ENCODE assay signal across 1 cellular context in the genomic region with DNA sequence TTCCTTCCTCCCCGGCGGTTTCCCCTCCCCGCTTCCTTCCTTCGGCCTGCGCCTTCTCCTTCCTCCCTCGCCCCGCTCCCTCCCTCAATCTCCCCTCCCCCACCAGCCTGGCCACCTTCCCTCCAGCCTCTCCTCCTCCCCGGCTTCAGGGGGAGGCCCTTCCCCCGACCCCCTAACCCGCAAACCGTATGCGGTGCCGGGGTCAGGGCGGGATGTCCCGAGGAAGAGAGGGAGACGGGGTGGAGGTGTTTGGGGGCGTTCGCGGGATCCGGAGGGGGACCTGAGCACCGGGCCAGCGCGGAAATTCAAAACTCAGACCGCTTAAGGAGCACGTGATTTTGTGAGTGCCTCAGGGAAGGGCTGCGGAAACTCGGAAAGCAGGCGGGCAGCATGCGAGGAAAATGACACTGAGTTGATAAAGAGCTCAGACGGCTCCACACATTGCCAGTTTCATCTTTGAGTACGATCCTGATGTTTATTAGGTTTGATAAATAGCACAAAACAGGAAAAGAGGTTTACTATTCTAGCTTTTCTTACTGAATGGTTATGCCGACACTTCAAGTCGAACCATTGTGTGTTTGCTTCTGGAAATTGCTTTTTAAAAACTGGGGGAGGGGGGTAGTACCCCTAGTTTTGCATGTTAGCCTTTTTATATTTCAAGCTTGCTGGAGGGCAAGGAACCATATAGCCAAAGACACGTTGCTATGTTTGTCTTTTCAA.
A peak's percentile ranks its signal among the peaks of the same experiment; 100 is the strongest.
TF ChIP-seq lines count a peak whose summit lies in the region.

No MANE protein-coding gene starts in this region.

TF ChIP-seq in HEK293, 187 proteins besides CTCF, POLR2A, EP300 and RAD21 (continued from another document):
- TF ChIP-seq, protein P1, sequence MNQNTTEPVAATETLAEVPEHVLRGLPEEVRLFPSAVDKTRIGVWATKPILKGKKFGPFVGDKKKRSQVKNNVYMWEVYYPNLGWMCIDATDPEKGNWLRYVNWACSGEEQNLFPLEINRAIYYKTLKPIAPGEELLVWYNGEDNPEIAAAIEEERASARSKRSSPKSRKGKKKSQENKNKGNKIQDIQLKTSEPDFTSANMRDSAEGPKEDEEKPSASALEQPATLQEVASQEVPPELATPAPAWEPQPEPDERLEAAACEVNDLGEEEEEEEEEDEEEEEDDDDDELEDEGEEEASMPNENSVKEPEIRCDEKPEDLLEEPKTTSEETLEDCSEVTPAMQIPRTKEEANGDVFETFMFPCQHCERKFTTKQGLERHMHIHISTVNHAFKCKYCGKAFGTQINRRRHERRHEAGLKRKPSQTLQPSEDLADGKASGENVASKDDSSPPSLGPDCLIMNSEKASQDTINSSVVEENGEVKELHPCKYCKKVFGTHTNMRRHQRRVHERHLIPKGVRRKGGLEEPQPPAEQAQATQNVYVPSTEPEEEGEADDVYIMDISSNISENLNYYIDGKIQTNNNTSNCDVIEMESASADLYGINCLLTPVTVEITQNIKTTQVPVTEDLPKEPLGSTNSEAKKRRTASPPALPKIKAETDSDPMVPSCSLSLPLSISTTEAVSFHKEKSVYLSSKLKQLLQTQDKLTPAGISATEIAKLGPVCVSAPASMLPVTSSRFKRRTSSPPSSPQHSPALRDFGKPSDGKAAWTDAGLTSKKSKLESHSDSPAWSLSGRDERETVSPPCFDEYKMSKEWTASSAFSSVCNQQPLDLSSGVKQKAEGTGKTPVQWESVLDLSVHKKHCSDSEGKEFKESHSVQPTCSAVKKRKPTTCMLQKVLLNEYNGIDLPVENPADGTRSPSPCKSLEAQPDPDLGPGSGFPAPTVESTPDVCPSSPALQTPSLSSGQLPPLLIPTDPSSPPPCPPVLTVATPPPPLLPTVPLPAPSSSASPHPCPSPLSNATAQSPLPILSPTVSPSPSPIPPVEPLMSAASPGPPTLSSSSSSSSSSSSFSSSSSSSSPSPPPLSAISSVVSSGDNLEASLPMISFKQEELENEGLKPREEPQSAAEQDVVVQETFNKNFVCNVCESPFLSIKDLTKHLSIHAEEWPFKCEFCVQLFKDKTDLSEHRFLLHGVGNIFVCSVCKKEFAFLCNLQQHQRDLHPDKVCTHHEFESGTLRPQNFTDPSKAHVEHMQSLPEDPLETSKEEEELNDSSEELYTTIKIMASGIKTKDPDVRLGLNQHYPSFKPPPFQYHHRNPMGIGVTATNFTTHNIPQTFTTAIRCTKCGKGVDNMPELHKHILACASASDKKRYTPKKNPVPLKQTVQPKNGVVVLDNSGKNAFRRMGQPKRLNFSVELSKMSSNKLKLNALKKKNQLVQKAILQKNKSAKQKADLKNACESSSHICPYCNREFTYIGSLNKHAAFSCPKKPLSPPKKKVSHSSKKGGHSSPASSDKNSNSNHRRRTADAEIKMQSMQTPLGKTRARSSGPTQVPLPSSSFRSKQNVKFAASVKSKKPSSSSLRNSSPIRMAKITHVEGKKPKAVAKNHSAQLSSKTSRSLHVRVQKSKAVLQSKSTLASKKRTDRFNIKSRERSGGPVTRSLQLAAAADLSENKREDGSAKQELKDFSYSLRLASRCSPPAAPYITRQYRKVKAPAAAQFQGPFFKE (tag by site-specific recombination; IDR thresholded peaks at IDR 0.05; ENCODE audit: borderline replicate concordance): no peak
- TF ChIP-seq ZNF501 (tag by site-specific recombination; IDR thresholded peaks at IDR 0.05) (0 out of 2 replicates have a peak, but pooled peaks have one; percentile 61), HIC1 (tag by site-specific recombination; IDR thresholded peaks at IDR 0.05) (no peak), ZNF404 (tag by site-specific recombination; IDR thresholded peaks at IDR 0.05) (no peak), ZSCAN23 (tag by site-specific recombination; IDR thresholded peaks at IDR 0.05) (no peak), ZNF776 (tag by site-specific recombination; IDR thresholded peaks at IDR 0.05; ENCODE audit: borderline replicate concordance) (no peak), TRIM28 (IDR thresholded peaks at IDR 0.05; ENCODE audit: borderline replicate concordance, low read length) (no peak), GLIS2 (tag by site-specific recombination; IDR thresholded peaks at IDR 0.05) (peak; percentile 89), ZNF223 (tag by site-specific recombination; IDR thresholded peaks at IDR 0.05) (0 out of 2 replicates have a peak, but pooled peaks have one; percentile 24), ZSCAN30 (tag by site-specific recombination; IDR thresholded peaks at IDR 0.05) (peak; percentile 13; the same call in 1 of the 2 replicates), REPIN1 (tag by site-specific recombination; IDR thresholded peaks at IDR 0.05; ENCODE audit: low read depth) (no peak), ZNF792 (tag by site-specific recombination; IDR thresholded peaks at IDR 0.05) (no peak), ZNF521 (tag by site-specific recombination; IDR thresholded peaks at IDR 0.05) (no peak), ZNF302 (tag by site-specific recombination; IDR thresholded peaks at IDR 0.05; ENCODE audit: low read depth) (no peak), ZFHX2 (tag by site-specific recombination; conservative IDR thresholded peaks at IDR 0.05) (peak; percentile 76), ZNF366 (tag by site-specific recombination; conservative IDR thresholded peaks at IDR 0.05) (peak; percentile 89), ZNF169 (tag by site-specific recombination; IDR thresholded peaks at IDR 0.05) (no peak), ZBTB48 (tag by site-specific recombination; IDR thresholded peaks at IDR 0.05) (peak; percentile 74), ZNF146 (tag by site-specific recombination; IDR thresholded peaks at IDR 0.05) (0 out of 2 replicates have a peak, but pooled peaks have one; percentile 14), ZNF239 (tag by site-specific recombination; IDR thresholded peaks at IDR 0.05) (no peak), ZNF791 (tag by site-specific recombination; IDR thresholded peaks at IDR 0.05) (no peak), ZIC2 (tag by site-specific recombination; IDR thresholded peaks at IDR 0.05) (peak; percentile 34; the same call in 1 of the 2 replicates), ZNF747 (tag by site-specific recombination; IDR thresholded peaks at IDR 0.05) (no peak), ZBTB1 (tag by site-specific recombination; IDR thresholded peaks at IDR 0.05) (no peak)
- TF ChIP-seq, protein P2, sequence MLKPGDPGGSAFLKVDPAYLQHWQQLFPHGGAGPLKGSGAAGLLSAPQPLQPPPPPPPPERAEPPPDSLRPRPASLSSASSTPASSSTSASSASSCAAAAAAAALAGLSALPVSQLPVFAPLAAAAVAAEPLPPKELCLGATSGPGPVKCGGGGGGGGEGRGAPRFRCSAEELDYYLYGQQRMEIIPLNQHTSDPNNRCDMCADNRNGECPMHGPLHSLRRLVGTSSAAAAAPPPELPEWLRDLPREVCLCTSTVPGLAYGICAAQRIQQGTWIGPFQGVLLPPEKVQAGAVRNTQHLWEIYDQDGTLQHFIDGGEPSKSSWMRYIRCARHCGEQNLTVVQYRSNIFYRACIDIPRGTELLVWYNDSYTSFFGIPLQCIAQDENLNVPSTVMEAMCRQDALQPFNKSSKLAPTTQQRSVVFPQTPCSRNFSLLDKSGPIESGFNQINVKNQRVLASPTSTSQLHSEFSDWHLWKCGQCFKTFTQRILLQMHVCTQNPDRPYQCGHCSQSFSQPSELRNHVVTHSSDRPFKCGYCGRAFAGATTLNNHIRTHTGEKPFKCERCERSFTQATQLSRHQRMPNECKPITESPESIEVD (tag by site-specific recombination; IDR thresholded peaks at IDR 0.05): 0 out of 2 replicates have a peak, but pooled peaks have one; percentile 15
